1 cellular context compared by ENCODE assay signal in the genomic region with DNA sequence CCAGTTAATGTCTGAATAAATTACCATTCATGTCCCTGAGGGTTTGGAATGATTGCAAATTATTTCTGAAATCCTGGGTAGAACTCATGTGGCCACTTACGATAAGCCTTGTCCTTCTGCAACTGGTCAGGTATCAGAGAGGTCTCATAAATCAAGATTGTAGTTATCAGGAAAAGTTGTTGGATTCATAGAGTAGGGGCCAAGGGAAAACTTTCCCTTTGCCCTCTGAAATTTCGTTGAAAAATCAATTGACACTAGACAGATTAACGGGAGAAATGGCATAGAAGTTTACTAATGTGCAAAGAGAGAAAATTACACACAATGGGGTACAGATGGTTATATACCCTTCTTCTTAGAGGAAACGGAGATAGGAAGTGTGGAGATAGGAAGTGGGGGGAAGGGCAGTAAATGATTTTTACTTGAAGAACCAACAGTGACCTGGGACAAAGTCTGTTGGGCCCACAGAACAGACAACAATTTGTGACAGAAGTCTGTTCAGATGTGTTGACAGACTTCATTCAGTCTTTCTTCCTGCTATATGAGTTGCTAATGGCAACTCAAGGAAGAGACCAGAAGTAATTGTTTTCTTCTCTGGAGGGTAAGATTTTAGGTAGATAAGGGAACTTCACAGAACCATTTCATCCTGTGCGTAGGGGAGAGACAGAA.
TF ChIP-seq lines count a peak whose summit lies in the region.

No MANE protein-coding gene starts in this region.

TF ChIP-seq in HepG2, 621 proteins besides CTCF, POLR2A, EP300 and RAD21 (continued from another document and continues in another):
- TF ChIP-seq, protein P1, sequence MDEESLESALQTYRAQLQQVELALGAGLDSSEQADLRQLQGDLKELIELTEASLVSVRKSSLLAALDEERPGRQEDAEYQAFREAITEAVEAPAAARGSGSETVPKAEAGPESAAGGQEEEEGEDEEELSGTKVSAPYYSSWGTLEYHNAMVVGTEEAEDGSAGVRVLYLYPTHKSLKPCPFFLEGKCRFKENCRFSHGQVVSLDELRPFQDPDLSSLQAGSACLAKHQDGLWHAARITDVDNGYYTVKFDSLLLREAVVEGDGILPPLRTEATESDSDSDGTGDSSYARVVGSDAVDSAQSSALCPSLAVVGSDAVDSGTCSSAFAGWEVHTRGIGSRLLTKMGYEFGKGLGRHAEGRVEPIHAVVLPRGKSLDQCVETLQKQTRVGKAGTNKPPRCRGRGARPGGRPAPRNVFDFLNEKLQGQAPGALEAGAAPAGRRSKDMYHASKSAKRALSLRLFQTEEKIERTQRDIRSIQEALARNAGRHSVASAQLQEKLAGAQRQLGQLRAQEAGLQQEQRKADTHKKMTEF (CRISPR knock-in tag; IDR thresholded peaks at IDR 0.05): 0 out of 2 replicates have a peak, but pooled peaks have one; percentile 30
- TF ChIP-seq ZSCAN29 (CRISPR knock-in tag; conservative IDR thresholded peaks at IDR 0.05) (no peak), ZNF333 (CRISPR knock-in tag; IDR thresholded peaks at IDR 0.05; ENCODE audit: borderline replicate concordance) (no peak), ZNF230 (CRISPR knock-in tag; IDR thresholded peaks at IDR 0.05) (no peak), FOXM1 (CRISPR knock-in tag; IDR thresholded peaks at IDR 0.05) (no peak), MTF2 (CRISPR knock-in tag; IDR thresholded peaks at IDR 0.05; ENCODE audit: borderline replicate concordance) (no peak), TOE1 (CRISPR knock-in tag; IDR thresholded peaks at IDR 0.05) (no peak), AKAP8 (CRISPR knock-in tag; IDR thresholded peaks at IDR 0.05) (no peak), CBX5 (CRISPR knock-in tag; IDR thresholded peaks at IDR 0.05; ENCODE audit: borderline replicate concordance) (no peak), BHLHE40 (IDR thresholded peaks at IDR 0.05; ENCODE audit: low read length) (no peak), PRPF4 (IDR thresholded peaks at IDR 0.05; ENCODE audit: low read depth, low read length, poor library complexity, severe bottlenecking) (no peak), TFE3 (CRISPR knock-in tag; IDR thresholded peaks at IDR 0.05) (no peak), NFIB (CRISPR knock-in tag; IDR thresholded peaks at IDR 0.05; ENCODE audit: borderline replicate concordance) (no peak), PAF1 (CRISPR knock-in tag; IDR thresholded peaks at IDR 0.05) (no peak), KDM5A (IDR thresholded peaks at IDR 0.05; ENCODE audit: borderline replicate concordance, low read length) (no peak), ATF1 (CRISPR knock-in tag; IDR thresholded peaks at IDR 0.05) (peak; percentile 50; the same call in 1 of the 2 replicates), POLR2AphosphoS5 (IDR thresholded peaks at IDR 0.05; ENCODE audit: low read depth, low read length) (no peak), ZUFSP (CRISPR knock-in tag; IDR thresholded peaks at IDR 0.05; ENCODE audit: borderline replicate concordance) (no peak), ZNF781 (CRISPR knock-in tag; IDR thresholded peaks at IDR 0.05; ENCODE audit: borderline replicate concordance, not compliant biosample characterization) (no peak), ZNF619 (CRISPR knock-in tag; IDR thresholded peaks at IDR 0.05) (no peak), ZBTB7A (CRISPR knock-in tag; IDR thresholded peaks at IDR 0.05) (no peak), HMG20A (CRISPR knock-in tag; IDR thresholded peaks at IDR 0.05; ENCODE audit: borderline replicate concordance) (no peak; the same call in 1 of the 2 replicates), ZNF280D (CRISPR knock-in tag; IDR thresholded peaks at IDR 0.05) (no peak), CBFB (CRISPR knock-in tag; IDR thresholded peaks at IDR 0.05) (no peak), PTBP1 (IDR thresholded peaks at IDR 0.05; ENCODE audit: low read depth, low read length, poor library complexity, severe bottlenecking) (no peak), NR2C2 (CRISPR knock-in tag; IDR thresholded peaks at IDR 0.05; ENCODE audit: borderline replicate concordance) (no peak), ZNF549 (CRISPR knock-in tag; IDR thresholded peaks at IDR 0.05) (no peak), TEAD3 (CRISPR knock-in tag; optimal IDR thresholded peaks at IDR 0.05; ENCODE audit: borderline replicate concordance) (no peak), MXD4 (CRISPR knock-in tag; IDR thresholded peaks at IDR 0.05) (no peak), ATM (IDR thresholded peaks at IDR 0.05; ENCODE audit: borderline replicate concordance) (no peak), ZNF383 (CRISPR knock-in tag; IDR thresholded peaks at IDR 0.05; ENCODE audit: borderline replicate concordance) (no peak), CBX1 (IDR thresholded peaks at IDR 0.05; ENCODE audit: low read depth) (no peak), HOMEZ (CRISPR knock-in tag; IDR thresholded peaks at IDR 0.05; ENCODE audit: low read depth) (0 out of 2 replicates have a peak, but pooled peaks have one; percentile 4), NCOA5 (CRISPR knock-in tag; IDR thresholded peaks at IDR 0.05) (no peak), THAP11 (CRISPR knock-in tag; IDR thresholded peaks at IDR 0.05) (0 out of 2 replicates have a peak, but pooled peaks have one; percentile 7), ZNF10 (CRISPR knock-in tag; IDR thresholded peaks at IDR 0.05; ENCODE audit: borderline replicate concordance, low read depth) (no peak), RXRB (CRISPR knock-in tag; IDR thresholded peaks at IDR 0.05; ENCODE audit: borderline replicate concordance) (peak; percentile 11; the same call in 1 of the 2 replicates)
- TF ChIP-seq, protein P2, sequence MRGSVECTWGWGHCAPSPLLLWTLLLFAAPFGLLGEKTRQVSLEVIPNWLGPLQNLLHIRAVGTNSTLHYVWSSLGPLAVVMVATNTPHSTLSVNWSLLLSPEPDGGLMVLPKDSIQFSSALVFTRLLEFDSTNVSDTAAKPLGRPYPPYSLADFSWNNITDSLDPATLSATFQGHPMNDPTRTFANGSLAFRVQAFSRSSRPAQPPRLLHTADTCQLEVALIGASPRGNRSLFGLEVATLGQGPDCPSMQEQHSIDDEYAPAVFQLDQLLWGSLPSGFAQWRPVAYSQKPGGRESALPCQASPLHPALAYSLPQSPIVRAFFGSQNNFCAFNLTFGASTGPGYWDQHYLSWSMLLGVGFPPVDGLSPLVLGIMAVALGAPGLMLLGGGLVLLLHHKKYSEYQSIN (CRISPR knock-in tag; IDR thresholded peaks at IDR 0.05; ENCODE audit: borderline replicate concordance): no peak
- TF ChIP-seq, protein P3, sequence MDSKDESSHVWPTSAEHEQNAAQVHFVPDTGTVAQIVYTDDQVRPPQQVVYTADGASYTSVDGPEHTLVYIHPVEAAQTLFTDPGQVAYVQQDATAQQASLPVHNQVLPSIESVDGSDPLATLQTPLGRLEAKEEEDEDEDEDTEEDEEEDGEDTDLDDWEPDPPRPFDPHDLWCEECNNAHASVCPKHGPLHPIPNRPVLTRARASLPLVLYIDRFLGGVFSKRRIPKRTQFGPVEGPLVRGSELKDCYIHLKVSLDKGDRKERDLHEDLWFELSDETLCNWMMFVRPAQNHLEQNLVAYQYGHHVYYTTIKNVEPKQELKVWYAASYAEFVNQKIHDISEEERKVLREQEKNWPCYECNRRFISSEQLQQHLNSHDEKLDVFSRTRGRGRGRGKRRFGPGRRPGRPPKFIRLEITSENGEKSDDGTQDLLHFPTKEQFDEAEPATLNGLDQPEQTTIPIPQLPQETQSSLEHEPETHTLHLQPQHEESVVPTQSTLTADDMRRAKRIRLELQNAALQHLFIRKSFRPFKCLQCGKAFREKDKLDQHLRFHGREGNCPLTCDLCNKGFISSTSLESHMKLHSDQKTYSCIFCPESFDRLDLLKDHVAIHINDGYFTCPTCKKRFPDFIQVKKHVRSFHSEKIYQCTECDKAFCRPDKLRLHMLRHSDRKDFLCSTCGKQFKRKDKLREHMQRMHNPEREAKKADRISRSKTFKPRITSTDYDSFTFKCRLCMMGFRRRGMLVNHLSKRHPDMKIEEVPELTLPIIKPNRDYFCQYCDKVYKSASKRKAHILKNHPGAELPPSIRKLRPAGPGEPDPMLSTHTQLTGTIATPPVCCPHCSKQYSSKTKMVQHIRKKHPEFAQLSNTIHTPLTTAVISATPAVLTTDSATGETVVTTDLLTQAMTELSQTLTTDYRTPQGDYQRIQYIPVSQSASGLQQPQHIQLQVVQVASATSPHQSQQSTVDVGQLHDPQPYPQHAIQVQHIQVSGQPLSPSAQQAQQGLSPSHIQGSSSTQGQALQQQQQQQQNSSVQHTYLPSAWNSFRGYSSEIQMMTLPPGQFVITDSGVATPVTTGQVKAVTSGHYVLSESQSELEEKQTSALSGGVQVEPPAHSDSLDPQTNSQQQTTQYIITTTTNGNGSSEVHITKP (CRISPR knock-in tag; IDR thresholded peaks at IDR 0.05; ENCODE audit: low read depth): no peak
- TF ChIP-seq, protein P4, sequence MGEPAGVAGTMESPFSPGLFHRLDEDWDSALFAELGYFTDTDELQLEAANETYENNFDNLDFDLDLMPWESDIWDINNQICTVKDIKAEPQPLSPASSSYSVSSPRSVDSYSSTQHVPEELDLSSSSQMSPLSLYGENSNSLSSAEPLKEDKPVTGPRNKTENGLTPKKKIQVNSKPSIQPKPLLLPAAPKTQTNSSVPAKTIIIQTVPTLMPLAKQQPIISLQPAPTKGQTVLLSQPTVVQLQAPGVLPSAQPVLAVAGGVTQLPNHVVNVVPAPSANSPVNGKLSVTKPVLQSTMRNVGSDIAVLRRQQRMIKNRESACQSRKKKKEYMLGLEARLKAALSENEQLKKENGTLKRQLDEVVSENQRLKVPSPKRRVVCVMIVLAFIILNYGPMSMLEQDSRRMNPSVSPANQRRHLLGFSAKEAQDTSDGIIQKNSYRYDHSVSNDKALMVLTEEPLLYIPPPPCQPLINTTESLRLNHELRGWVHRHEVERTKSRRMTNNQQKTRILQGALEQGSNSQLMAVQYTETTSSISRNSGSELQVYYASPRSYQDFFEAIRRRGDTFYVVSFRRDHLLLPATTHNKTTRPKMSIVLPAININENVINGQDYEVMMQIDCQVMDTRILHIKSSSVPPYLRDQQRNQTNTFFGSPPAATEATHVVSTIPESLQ (CRISPR knock-in tag; conservative IDR thresholded peaks at IDR 0.05): no peak
- TF ChIP-seq, protein P5, sequence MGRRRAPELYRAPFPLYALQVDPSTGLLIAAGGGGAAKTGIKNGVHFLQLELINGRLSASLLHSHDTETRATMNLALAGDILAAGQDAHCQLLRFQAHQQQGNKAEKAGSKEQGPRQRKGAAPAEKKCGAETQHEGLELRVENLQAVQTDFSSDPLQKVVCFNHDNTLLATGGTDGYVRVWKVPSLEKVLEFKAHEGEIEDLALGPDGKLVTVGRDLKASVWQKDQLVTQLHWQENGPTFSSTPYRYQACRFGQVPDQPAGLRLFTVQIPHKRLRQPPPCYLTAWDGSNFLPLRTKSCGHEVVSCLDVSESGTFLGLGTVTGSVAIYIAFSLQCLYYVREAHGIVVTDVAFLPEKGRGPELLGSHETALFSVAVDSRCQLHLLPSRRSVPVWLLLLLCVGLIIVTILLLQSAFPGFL (CRISPR knock-in tag; IDR thresholded peaks at IDR 0.05): no peak
